In the genomic region with DNA sequence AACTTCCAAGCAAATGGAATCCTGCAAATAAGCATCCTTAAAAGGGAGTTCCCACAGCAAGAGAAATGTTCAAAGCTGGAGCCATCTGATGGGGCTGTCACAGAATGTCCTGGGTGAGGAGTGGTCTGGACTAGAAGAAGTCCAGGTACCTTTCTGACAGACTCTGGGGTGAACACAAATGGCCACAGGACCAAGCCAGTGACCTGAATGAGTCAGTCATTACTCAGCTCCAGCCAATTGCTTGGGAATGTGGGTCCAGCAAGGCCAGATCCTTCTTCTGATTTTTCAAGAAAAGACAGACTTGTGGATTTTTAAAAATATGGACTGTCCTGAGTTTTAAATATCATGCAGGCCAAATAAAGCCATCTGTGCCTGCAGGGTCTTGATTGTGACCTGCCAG, we compare ENCODE assay signal across 1 cellular context.
TF ChIP-seq lines count a peak whose summit lies in the region.

No MANE protein-coding gene starts in this region.

TF ChIP-seq in IMR-90, 13 proteins besides CTCF, POLR2A, EP300 and RAD21:
- TF ChIP-seq CEBPB (IDR thresholded peaks at IDR 0.05; ENCODE audit: low read depth, low read length) (no peak), FOS (IDR thresholded peaks at IDR 0.05; ENCODE audit: low read depth, low read length) (peak; percentile 77)
